In genomic region chr21:46060596-46061061, GRCh38 we compare ENCODE assay signal across 8 cellular contexts.
DNase-seq lines count a peak whose midpoint lies in the region; TF ChIP-seq lines count a peak whose summit lies in the region.

No MANE protein-coding gene starts in this region.

- H3K4me3 Mint-ChIP-seq in activated naive CD8-positive, alpha-beta T cell: peak overlapping the region; percentile 44

- H3K27ac ChIP-seq in HEK293 (ENCODE audit: extremely low read depth, low read depth, low read length): no peak overlapping the region

- CTCF ChIA-PET in HEK293 (lab: Yijun Ruan, JAX): interaction anchor here (0.8 kb wide), 1 partner anchor 621 kb away, joined by 4 read pairs; no protein-coding TSS in a partner anchor

- H3K27ac Mint-ChIP-seq in activated naive CD8-positive, alpha-beta T cell: peak overlapping the region; percentile 83

- H3K9me3 ChIP-seq in HEK293 (ENCODE audit: control insufficient read depth, insufficient read depth, low read depth, low read length): no peaks in the 10 kb centered on the region

- H3K9me3 Mint-ChIP-seq in activated naive CD8-positive, alpha-beta T cell (ENCODE audit: low read depth): no peaks in the 10 kb centered on the region

- H3K4me1 ChIP-seq in HEK293 (ENCODE audit: control insufficient read depth, insufficient read depth, low read length): no peaks in the 10 kb centered on the region

- no peaks in the 10 kb centered on the region for H3K36me3 ChIP-seq in HEK293 (ENCODE audit: control insufficient read depth in 2 of 2, insufficient read depth in 1 of 2, low read length in 2 of 2)

- POLR2A ChIA-PET in HEK293 (lab: Yijun Ruan, JAX): no interaction called here

- TF ChIP-seq CTCF in HEK293 (tag by site-specific recombination; IDR thresholded peaks at IDR 0.05): no peak

- DNase-seq in hepatic stellate cell (ENCODE audit: low spot score) (peak; percentile 96), cortex of kidney (lab: John Stamatoyannopoulos, UW) (no peak), SHP77 treated with DMSO at 0.1 percent for 48 hours (lab: John Stamatoyannopoulos, UW) (no peak), SHP77 (lab: John Stamatoyannopoulos, UW) (no peak), T-helper 9 cell (no peak)
- peak; percentile 31 to 39 for DNase-seq in stimulated activated CD8-positive, alpha-beta memory T cell treated with anti-CD3 and anti-CD28 coated beads, Interleukin-7, amount 100 ng/mL, for 48 hours (ENCODE audit: extremely low read depth in 1 of 2, low read depth in 1 of 2)

- H3K4me1 Mint-ChIP-seq in activated naive CD8-positive, alpha-beta T cell (ENCODE audit: low read depth): peaks cover 62% of the 10 kb centered on the region

- H3K36me3 Mint-ChIP-seq in activated naive CD8-positive, alpha-beta T cell: no peaks in the 10 kb centered on the region

- no peak overlapping the region for H3K4me3 ChIP-seq in HEK293 (ENCODE audit: low read depth, low read length)

- no peaks in the 10 kb centered on the region for H3K27me3 Mint-ChIP-seq in activated naive CD8-positive, alpha-beta T cell

TF ChIP-seq in HEK293, 187 proteins besides CTCF, POLR2A, EP300 and RAD21:
- TF ChIP-seq PATZ1 (tag by site-specific recombination; IDR thresholded peaks at IDR 0.05): peak; percentile 45; the same call in 1 of the 2 replicates
- peak; percentile 36; the same call in 1 of the 2 replicates for TF ChIP-seq INSM2 (tag by site-specific recombination; IDR thresholded peaks at IDR 0.05)
- TF ChIP-seq ZNF629 (tag by site-specific recombination; IDR thresholded peaks at IDR 0.05): peak; percentile 46; the same call in 1 of the 2 replicates
- TF ChIP-seq SETDB1 (IDR thresholded peaks at IDR 0.05; ENCODE audit: insufficient read length, low read length): no peak
- TF ChIP-seq ZNF132 (tag by site-specific recombination; IDR thresholded peaks at IDR 0.05; ENCODE audit: borderline replicate concordance): no peak
- TF ChIP-seq ZIC2 (tag by site-specific recombination; IDR thresholded peaks at IDR 0.05): no peak
- no peak for TF ChIP-seq HIC1 (tag by site-specific recombination; IDR thresholded peaks at IDR 0.05)
- TF ChIP-seq ZNF184 (tag by site-specific recombination; IDR thresholded peaks at IDR 0.05): 0 out of 2 replicates have a peak, but pooled peaks have one; percentile 57
- no peak for TF ChIP-seq SP2 (tag by site-specific recombination; IDR thresholded peaks at IDR 0.05)
- no peak for TF ChIP-seq SCRT2 (tag by site-specific recombination; IDR thresholded peaks at IDR 0.05)
- TF ChIP-seq OVOL3 (tag by site-specific recombination; IDR thresholded peaks at IDR 0.05): no peak
- TF ChIP-seq OSR2 (tag by site-specific recombination; IDR thresholded peaks at IDR 0.05): no peak
- no peak for TF ChIP-seq ZSCAN23 (tag by site-specific recombination; IDR thresholded peaks at IDR 0.05)
- no peak for TF ChIP-seq ZNF214 (tag by site-specific recombination; IDR thresholded peaks at IDR 0.05; ENCODE audit: borderline replicate concordance)
- no peak for TF ChIP-seq FEZF1 (tag by site-specific recombination; IDR thresholded peaks at IDR 0.05)
- TF ChIP-seq ZBTB10 (tag by site-specific recombination; IDR thresholded peaks at IDR 0.05): no peak

Comparison
In these comparisons a context has a peak if more than half of its experiments do, and no peak if none do; other contexts are left out.
1. DNase-seq: peak in hepatic stellate cell (single experiment) and stimulated activated CD8-positive, alpha-beta memory T cell treated with anti-CD3 and anti-CD28 coated beads, Interleukin-7, amount 100 ng/mL, for 48 hours (2 of 2); none in cortex of kidney (single experiment), SHP77 treated with DMSO at 0.1 percent for 48 hours (single experiment), SHP77 (0 of 2) and T-helper 9 cell (single experiment).